10 cellular contexts compared by ENCODE assay signal in genomic region chr19:22634450-22634827, GRCh38. TPM values are rescaled to one million over a fixed set of nuclear protein-coding genes. Genes with fewer than 3 reads are reported as not detected.
DNase-seq lines count a peak whose midpoint lies in the region; ATAC-seq and TF ChIP-seq lines count a peak whose summit lies in the region.
"Had no signal": no experiment of that assay in that cellular context is flagged by ENCODE, and none has a peak within 500 bp of the region (broad histone marks: within the 10 kb centered on the region; RNA-seq: fewer than 3 reads in every experiment).

No MANE protein-coding gene starts in this region.

- peak; percentile 7 for DNase-seq in activated CD4-positive, alpha-beta T cell treated with anti-CD3 and anti-CD28 coated beads, Interleukin-2, amount 10 ng/mL, durations not matched to agents 7 days and 5 days
- no peak for DNase-seq in activated CD4-positive, alpha-beta T cell treated with anti-CD3 and anti-CD28 coated beads for 1 hour
- DNase-seq in left ventricle myocardium inferior (no peak), A673 (ENCODE audit: low spot score) (no peak), SW480 (ENCODE audit: low spot score) (no peak)
- DNase-seq: BE2C, glutamatergic neuron had no signal

- POLR2A ChIA-PET in activated CD4-positive, alpha-beta T cell treated with anti-CD3 and anti-CD28 coated beads, Interleukin-2, amount 10 ng/mL, durations not matched to agents 7 days and 5 days (lab: Charles Lee) = no interaction called here
- POLR2A ChIA-PET in A673 (lab: Charles Lee; ENCODE audit: low non-redundant PET) = no interaction called here

- H3K9me3 ChIP-seq in left ventricle myocardium inferior (replicated peaks) = peaks cover 16% of the 10 kb centered on the region
- H3K9me3 ChIP-seq in subcutaneous abdominal adipose tissue (ENCODE audit: control insufficient read depth in 5 of 5, low read length in 5 of 5) = no peaks in the 10 kb centered on the region
- H3K9me3 ChIP-seq in A673 (ENCODE audit: low read depth, low read length, poor library complexity, severe bottlenecking) = peaks cover 13% of the 10 kb centered on the region
- H3K9me3 ChIP-seq: BE2C had no signal

- H3K27ac Mint-ChIP-seq in activated CD4-positive, alpha-beta T cell treated with anti-CD3 and anti-CD28 coated beads, Interleukin-2, amount 10 ng/mL, durations not matched to agents 7 days and 5 days = peak overlapping the region; percentile 91

- H3K9ac ChIP-seq in subcutaneous abdominal adipose tissue (ENCODE audit: low read length in 5 of 5) = peak overlapping the region; percentile 55 to 82 (median 66)

- H3K4me1 ChIP-seq in left ventricle myocardium inferior (peaks cover 8% of the 10 kb centered on the region), subcutaneous abdominal adipose tissue (ENCODE audit: control insufficient read depth in 5 of 5, insufficient read depth in 5 of 5, low read length in 5 of 5) (peaks cover 0 to 17% (median 11%) of the 10 kb centered on the region in 5 donors), A673 (ENCODE audit: insufficient read depth, low read length, poor library complexity, severe bottlenecking) (no peaks in the 10 kb centered on the region)
- H3K4me1 ChIP-seq: BE2C had no signal

- H3K4me3 ChIP-seq in left ventricle myocardium inferior = peak overlapping the region; percentile 71
- H3K4me3 ChIP-seq in subcutaneous abdominal adipose tissue (ENCODE audit: low read depth in 1 of 5, low read length in 5 of 5) = peak overlapping the region; percentile 76 to 90 (median 82)
- no peak overlapping the region for H3K4me3 ChIP-seq in A673 (ENCODE audit: low read depth, low read length, poor library complexity, severe bottlenecking)

- ATAC-seq in SK-N-SH treated with all-trans-retinoic acid at 6 μM for 48 hours (peak; percentile 65), GM21390 (IDR thresholded peaks at IDR 0.05; ENCODE audit: unreplicated experiment) (no peak)

- no peak for TF ChIP-seq CTCF in left ventricle myocardium inferior (IDR thresholded peaks at IDR 0.05; ENCODE audit: borderline replicate concordance)
- no peak for TF ChIP-seq CTCF in A673 (conservative IDR thresholded peaks at IDR 0.05; ENCODE audit: low read depth, low read length)

- BruUV-seq in A673 (replicated peaks; lab: Mats Ljungman, UMichigan) = no TSS peak

- H3K27ac ChIP-seq in left ventricle myocardium inferior (replicated peaks) (no peak overlapping the region), subcutaneous abdominal adipose tissue (ENCODE audit: low read depth, low read length) (no peak overlapping the region), A673 (ENCODE audit: low read depth, low read length, poor library complexity, severe bottlenecking) (no peak overlapping the region)

- no peaks in the 10 kb centered on the region for H3K27me3 Mint-ChIP-seq in activated CD4-positive, alpha-beta T cell treated with anti-CD3 and anti-CD28 coated beads, Interleukin-2, amount 10 ng/mL, durations not matched to agents 7 days and 5 days

- H3K9me3 Mint-ChIP-seq in activated CD4-positive, alpha-beta T cell treated with anti-CD3 and anti-CD28 coated beads, Interleukin-2, amount 10 ng/mL, durations not matched to agents 7 days and 5 days = peaks cover 9% of the 10 kb centered on the region

- peak overlapping the region; percentile 94 for H3K4me3 Mint-ChIP-seq in activated CD4-positive, alpha-beta T cell treated with anti-CD3 and anti-CD28 coated beads, Interleukin-2, amount 10 ng/mL, durations not matched to agents 7 days and 5 days

- H3K36me3 ChIP-seq in left ventricle myocardium inferior (no peaks in the 10 kb centered on the region), subcutaneous abdominal adipose tissue (ENCODE audit: control insufficient read depth in 5 of 5, insufficient read depth in 5 of 5, low read length in 5 of 5) (no peaks in the 10 kb centered on the region), A673 (ENCODE audit: insufficient read depth, low read length, poor library complexity, severe bottlenecking) (no peaks in the 10 kb centered on the region)
- H3K36me3 ChIP-seq: BE2C had no signal

- intact Hi-C loops in left ventricle myocardium inferior (cut with micrococcal nuclease) = no loop called here
- intact Hi-C loops in A673 (cut with micrococcal nuclease; ENCODE audit: unreplicated experiment) = no loop called here

- H3K27me3 ChIP-seq in left ventricle myocardium inferior (ENCODE audit: low read depth) (no peaks in the 10 kb centered on the region), subcutaneous abdominal adipose tissue (ENCODE audit: control insufficient read depth in 5 of 5, insufficient read depth in 4 of 5, low read length in 5 of 5) (no peaks in the 10 kb centered on the region), A673 (replicated peaks; ENCODE audit: insufficient read depth, low read depth, low read length, poor library complexity) (no peaks in the 10 kb centered on the region)
- H3K27me3 ChIP-seq: BE2C had no signal

- peaks cover 12% of the 10 kb centered on the region for H3K36me3 Mint-ChIP-seq in activated CD4-positive, alpha-beta T cell treated with anti-CD3 and anti-CD28 coated beads, Interleukin-2, amount 10 ng/mL, durations not matched to agents 7 days and 5 days (ENCODE audit: low read depth)

- H3K4me1 Mint-ChIP-seq in activated CD4-positive, alpha-beta T cell treated with anti-CD3 and anti-CD28 coated beads, Interleukin-2, amount 10 ng/mL, durations not matched to agents 7 days and 5 days = peaks cover 15% of the 10 kb centered on the region

- CTCF ChIA-PET in activated CD4-positive, alpha-beta T cell treated with anti-CD3 and anti-CD28 coated beads, Interleukin-2, amount 10 ng/mL, durations not matched to agents 7 days and 5 days (lab: Charles Lee) = no interaction called here
- CTCF ChIA-PET in A673 (lab: Charles Lee) = no interaction called here

TF ChIP-seq in SK-N-SH treated with all-trans-retinoic acid at 6 μM for 48 hours, 23 proteins besides CTCF, POLR2A, EP300 and RAD21:
- TF ChIP-seq TSHZ2 (CRISPR knock-in tag; IDR thresholded peaks at IDR 0.05) (no peak), RARB (CRISPR knock-in tag; IDR thresholded peaks at IDR 0.05) (no peak), PPARA (CRISPR knock-in tag; IDR thresholded peaks at IDR 0.05; ENCODE audit: borderline replicate concordance) (no peak), ZNF8 (CRISPR knock-in tag; IDR thresholded peaks at IDR 0.05) (no peak), CSRNP3 (CRISPR knock-in tag; IDR thresholded peaks at IDR 0.05) (no peak), GLIS3 (CRISPR knock-in tag; IDR thresholded peaks at IDR 0.05) (no peak), CREB5 (CRISPR knock-in tag; IDR thresholded peaks at IDR 0.05; ENCODE audit: low read depth) (no peak), ARNTL (CRISPR knock-in tag; IDR thresholded peaks at IDR 0.05; ENCODE audit: borderline replicate concordance, low read depth) (no peak)
TF ChIP-seq in SK-N-SH treated with all-trans-retinoic acid at 6 μM for 48 hours: peak in this region for 0.

RNA-seq across cellular contexts. Expression of gene ZNF492, which starts 0.3 kb away (rescaled TPM):
- 1 to 10 TPM; 2.7 TPM for total RNA-seq in activated CD4-positive, alpha-beta T cell treated with anti-CD3 and anti-CD28 coated beads, Interleukin-2, amount 10 ng/mL, durations not matched to agents 7 days and 5 days
- total RNA-seq in left ventricle myocardium inferior = 0.08 TPM
- total RNA-seq in A673 (2021) = not detected in 2 replicates
